11 cellular contexts compared by ENCODE assay signal in genomic region chr11:83092488-83093384, GRCh38. TPM values are rescaled to one million over a fixed set of nuclear protein-coding genes. Genes with fewer than 3 reads are reported as not detected.
DNase-seq lines count a peak whose midpoint lies in the region; ATAC-seq and TF ChIP-seq lines count a peak whose summit lies in the region.
"Had no signal": no experiment of that assay in that cellular context is flagged by ENCODE, and none has a peak within 500 bp of the region (broad histone marks: within the 10 kb centered on the region; RNA-seq: fewer than 3 reads in every experiment).

No MANE protein-coding gene starts in this region.

- TF ChIP-seq POLR2A in uterus (IDR thresholded peaks at IDR 0.05): no peak

- intact Hi-C loops in left cardiac atrium (cut with DNase I): no loop called here
- intact Hi-C loops in uterus (cut with DNase I; ENCODE audit: low total_unique reads): no loop called here

- DNase-seq in left cardiac atrium: no peak
- no peak for DNase-seq in right atrium auricular region (ENCODE audit: low spot score)
- peak; percentile 97 for DNase-seq in SW480 (ENCODE audit: low spot score)
- DNase-seq in kidney tubule cell (ENCODE audit: low spot score): peak; percentile 74
- DNase-seq in uterus: peak in 1 of 2 donors; percentile 74
- DNase-seq in T-helper 9 cell: no peak
- DNase-seq in GOT3 (lab: John Stamatoyannopoulos, UW): no peak
- DNase-seq in pons (ENCODE audit: low spot score): no peak
- DNase-seq: central memory CD4-positive, alpha-beta T cell; OCI-M1 had no signal

- no peak for TF ChIP-seq CTCF in right atrium auricular region (IDR thresholded peaks at IDR 0.05)
- TF ChIP-seq CTCF in uterus (IDR thresholded peaks at IDR 0.05): no peak

- H3K27ac ChIP-seq in right atrium auricular region: no peak overlapping the region
- peak overlapping the region; percentile 7 to 37 for H3K27ac ChIP-seq in uterus

- ATAC-seq in left cardiac atrium: peak; percentile 38 to 79

- H3K36me3 ChIP-seq in right atrium auricular region (no peaks in the 10 kb centered on the region), uterus (no peaks in the 10 kb centered on the region)
- H3K36me3 ChIP-seq: HAP-1 had no signal

- H3K9me3 ChIP-seq in right atrium auricular region: no peaks in the 10 kb centered on the region
- no peaks in the 10 kb centered on the region for H3K9me3 ChIP-seq in uterus
- H3K9me3 ChIP-seq: HAP-1 had no signal

- H3K4me1 ChIP-seq in right atrium auricular region: no peaks in the 10 kb centered on the region
- H3K4me1 ChIP-seq in uterus: no peaks in the 10 kb centered on the region
- H3K4me1 ChIP-seq: HAP-1 had no signal

- H3K4me3 ChIP-seq in right atrium auricular region (no peak overlapping the region), uterus (no peak overlapping the region)
- H3K4me3 ChIP-seq: HAP-1 had no signal

- no peaks in the 10 kb centered on the region for H3K27me3 ChIP-seq in right atrium auricular region
- no peaks in the 10 kb centered on the region for H3K27me3 ChIP-seq in uterus

RNA-seq across cellular contexts. Expression of gene RAB30, which starts 21.0 kb away (rescaled TPM):
- total RNA-seq in left cardiac atrium: 10 to 100 TPM; 17.0 to 24.2 TPM
- total RNA-seq in right atrium auricular region: 10 to 100 TPM; 12.1 to 19.0 TPM
- 100 to 1,000 TPM in 1 of 4 donors, 10 to 100 TPM in 3; 12.4 to 113 (median 48.4) TPM for total RNA-seq in uterus

Comparison
In these comparisons a context has a peak if more than half of its experiments do, and no peak if none do; other contexts are left out.
1. DNase-seq: peak in SW480 (single experiment) and kidney tubule cell (single experiment); none in left cardiac atrium (single experiment), right atrium auricular region (single experiment), T-helper 9 cell (single experiment), GOT3 (single experiment) and pons (single experiment).
2. H3K27ac ChIP-seq: peak in uterus (2 of 2); none in right atrium auricular region (0 of 2).